Comparison of ENCODE assay signal across 1 cellular context in the genomic region with DNA sequence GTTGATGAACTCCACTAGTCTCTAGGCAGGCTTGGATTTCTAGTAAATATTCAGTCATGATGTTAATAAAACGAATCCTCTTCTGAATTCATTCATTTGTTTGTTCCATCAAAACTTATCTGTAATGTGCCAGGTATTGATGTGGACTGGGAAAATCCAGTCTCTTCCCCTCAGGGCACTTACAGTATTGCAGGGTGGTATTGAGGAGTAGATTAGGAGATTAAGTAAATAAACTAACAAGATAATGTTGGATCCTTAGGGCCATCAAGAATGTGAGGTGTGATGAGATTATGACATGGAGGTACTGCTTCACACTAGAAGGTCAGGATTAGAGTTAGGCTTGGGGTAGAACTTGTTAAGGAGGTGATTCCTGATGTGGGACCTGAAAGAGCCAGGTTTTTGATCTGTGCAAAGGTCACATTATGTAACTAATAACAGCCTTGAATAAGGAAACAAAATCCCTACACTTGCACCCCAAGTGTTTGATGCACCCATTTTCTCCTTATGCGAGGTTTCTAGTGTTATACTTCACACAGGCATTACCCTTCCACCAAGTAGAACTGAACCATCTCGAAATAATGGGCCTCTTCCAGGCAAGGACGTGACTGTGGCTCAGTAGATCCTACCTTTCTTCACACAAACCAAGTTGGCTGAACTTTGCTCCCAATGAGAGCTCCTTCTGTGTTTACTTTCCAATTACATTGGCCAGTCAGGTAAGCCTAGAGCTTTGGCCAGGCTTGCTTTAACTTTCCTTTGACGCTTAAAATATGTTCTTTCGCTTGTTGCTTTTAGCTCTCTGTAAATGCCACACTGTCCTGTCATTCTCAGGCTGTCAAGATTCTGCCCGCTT.
TF ChIP-seq lines count a peak whose summit lies in the region.

No MANE protein-coding gene starts in this region.

TF ChIP-seq in SK-N-SH, 30 proteins besides CTCF, POLR2A, EP300 and RAD21:
- no peak for TF ChIP-seq POLR2AphosphoS5 (IDR thresholded peaks at IDR 0.05; ENCODE audit: low read depth, low read length)
- TF ChIP-seq ELF1 (IDR thresholded peaks at IDR 0.05), result no peak
- TF ChIP-seq, protein P1, sequence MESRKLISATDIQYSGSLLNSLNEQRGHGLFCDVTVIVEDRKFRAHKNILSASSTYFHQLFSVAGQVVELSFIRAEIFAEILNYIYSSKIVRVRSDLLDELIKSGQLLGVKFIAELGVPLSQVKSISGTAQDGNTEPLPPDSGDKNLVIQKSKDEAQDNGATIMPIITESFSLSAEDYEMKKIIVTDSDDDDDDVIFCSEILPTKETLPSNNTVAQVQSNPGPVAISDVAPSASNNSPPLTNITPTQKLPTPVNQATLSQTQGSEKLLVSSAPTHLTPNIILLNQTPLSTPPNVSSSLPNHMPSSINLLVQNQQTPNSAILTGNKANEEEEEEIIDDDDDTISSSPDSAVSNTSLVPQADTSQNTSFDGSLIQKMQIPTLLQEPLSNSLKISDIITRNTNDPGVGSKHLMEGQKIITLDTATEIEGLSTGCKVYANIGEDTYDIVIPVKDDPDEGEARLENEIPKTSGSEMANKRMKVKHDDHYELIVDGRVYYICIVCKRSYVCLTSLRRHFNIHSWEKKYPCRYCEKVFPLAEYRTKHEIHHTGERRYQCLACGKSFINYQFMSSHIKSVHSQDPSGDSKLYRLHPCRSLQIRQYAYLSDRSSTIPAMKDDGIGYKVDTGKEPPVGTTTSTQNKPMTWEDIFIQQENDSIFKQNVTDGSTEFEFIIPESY (IDR thresholded peaks at IDR 0.05; ENCODE audit: borderline replicate concordance, low read depth), result no peak
- no peak for TF ChIP-seq YY1 (IDR thresholded peaks at IDR 0.05; ENCODE audit: low read depth)
- TF ChIP-seq SIN3A (IDR thresholded peaks at IDR 0.05; ENCODE audit: borderline replicate concordance, low read depth, low read length), result no peak
- TF ChIP-seq RXRA (IDR thresholded peaks at IDR 0.05; ENCODE audit: borderline replicate concordance, low read depth), result no peak
- TF ChIP-seq, protein P2, sequence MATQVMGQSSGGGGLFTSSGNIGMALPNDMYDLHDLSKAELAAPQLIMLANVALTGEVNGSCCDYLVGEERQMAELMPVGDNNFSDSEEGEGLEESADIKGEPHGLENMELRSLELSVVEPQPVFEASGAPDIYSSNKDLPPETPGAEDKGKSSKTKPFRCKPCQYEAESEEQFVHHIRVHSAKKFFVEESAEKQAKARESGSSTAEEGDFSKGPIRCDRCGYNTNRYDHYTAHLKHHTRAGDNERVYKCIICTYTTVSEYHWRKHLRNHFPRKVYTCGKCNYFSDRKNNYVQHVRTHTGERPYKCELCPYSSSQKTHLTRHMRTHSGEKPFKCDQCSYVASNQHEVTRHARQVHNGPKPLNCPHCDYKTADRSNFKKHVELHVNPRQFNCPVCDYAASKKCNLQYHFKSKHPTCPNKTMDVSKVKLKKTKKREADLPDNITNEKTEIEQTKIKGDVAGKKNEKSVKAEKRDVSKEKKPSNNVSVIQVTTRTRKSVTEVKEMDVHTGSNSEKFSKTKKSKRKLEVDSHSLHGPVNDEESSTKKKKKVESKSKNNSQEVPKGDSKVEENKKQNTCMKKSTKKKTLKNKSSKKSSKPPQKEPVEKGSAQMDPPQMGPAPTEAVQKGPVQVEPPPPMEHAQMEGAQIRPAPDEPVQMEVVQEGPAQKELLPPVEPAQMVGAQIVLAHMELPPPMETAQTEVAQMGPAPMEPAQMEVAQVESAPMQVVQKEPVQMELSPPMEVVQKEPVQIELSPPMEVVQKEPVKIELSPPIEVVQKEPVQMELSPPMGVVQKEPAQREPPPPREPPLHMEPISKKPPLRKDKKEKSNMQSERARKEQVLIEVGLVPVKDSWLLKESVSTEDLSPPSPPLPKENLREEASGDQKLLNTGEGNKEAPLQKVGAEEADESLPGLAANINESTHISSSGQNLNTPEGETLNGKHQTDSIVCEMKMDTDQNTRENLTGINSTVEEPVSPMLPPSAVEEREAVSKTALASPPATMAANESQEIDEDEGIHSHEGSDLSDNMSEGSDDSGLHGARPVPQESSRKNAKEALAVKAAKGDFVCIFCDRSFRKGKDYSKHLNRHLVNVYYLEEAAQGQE (IDR thresholded peaks at IDR 0.05; ENCODE audit: low read depth, low read length), result no peak
- TF ChIP-seq, protein P3, sequence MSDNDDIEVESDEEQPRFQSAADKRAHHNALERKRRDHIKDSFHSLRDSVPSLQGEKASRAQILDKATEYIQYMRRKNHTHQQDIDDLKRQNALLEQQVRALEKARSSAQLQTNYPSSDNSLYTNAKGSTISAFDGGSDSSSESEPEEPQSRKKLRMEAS (IDR thresholded peaks at IDR 0.05; ENCODE audit: low read depth), result no peak
- no peak for TF ChIP-seq MXI1 (IDR thresholded peaks at IDR 0.05; ENCODE audit: low read depth, low read length)
- TF ChIP-seq JUND (IDR thresholded peaks at IDR 0.05), result no peak
- TF ChIP-seq GATA2 (CRISPR knock-in tag; IDR thresholded peaks at IDR 0.05), result no peak
